8 cellular contexts compared by ENCODE assay signal in genomic region chr4:680931-681645, GRCh38. TPM values are rescaled to one million over a fixed set of nuclear protein-coding genes. Genes with fewer than 3 reads are reported as not detected.
DNase-seq lines count a peak whose midpoint lies in the region; ATAC-seq and TF ChIP-seq lines count a peak whose summit lies in the region.

No MANE protein-coding gene starts in this region.

- DNase-seq in activated CD4-positive, alpha-beta T cell treated with anti-CD3 and anti-CD28 coated beads for 48 hours = peak; percentile 58
- DNase-seq in endodermal cell = peak; percentile 87
- peak; percentile 74 for DNase-seq in myocyte (ENCODE audit: low read depth)
- no peak for DNase-seq in GM19240 (ENCODE audit: insufficient read length, low spot score)

- H3K4me3 ChIP-seq in BLaER1 (peak overlapping the region; percentile 53), endodermal cell (ENCODE audit: low read length) (peak overlapping the region; percentile 58)

- ATAC-seq in HG02678 (IDR thresholded peaks at IDR 0.05; ENCODE audit: unreplicated experiment) (peak; percentile 35), HG02973 (IDR thresholded peaks at IDR 0.05; ENCODE audit: unreplicated experiment) (no peak), GM18498 (IDR thresholded peaks at IDR 0.05; ENCODE audit: unreplicated experiment) (no peak)

- peaks cover 2% of the 10 kb centered on the region for H3K27me3 Mint-ChIP-seq in endodermal cell (ENCODE audit: insufficient read depth)

- WGBS in endodermal cell (ENCODE audit: insufficient coverage in 1 of 2, insufficient read length in 1 of 2), 2 experiments = 14 to 22% methylated on average over 17 to 46 of the region's 62 CpGs

- H3K4me1 ChIP-seq in BLaER1 = peaks cover 61% of the 10 kb centered on the region
- no peaks in the 10 kb centered on the region for H3K4me1 ChIP-seq in endodermal cell (ENCODE audit: control insufficient read depth, insufficient read depth, low read length)

- no peaks in the 10 kb centered on the region for H3K9me3 Mint-ChIP-seq in endodermal cell

- H3K36me3 ChIP-seq in BLaER1 = no peaks in the 10 kb centered on the region
- no peaks in the 10 kb centered on the region for H3K36me3 ChIP-seq in endodermal cell (ENCODE audit: control insufficient read depth, insufficient read depth, low read length)

- peak overlapping the region; percentile 47 for H3K4me3 Mint-ChIP-seq in endodermal cell

- H3K9ac ChIP-seq in BLaER1 (peak overlapping the region; percentile 53; the same call in 1 of the 2 replicates), endodermal cell (ENCODE audit: extremely low read depth, low read length, poor library complexity, severe bottlenecking) (no peak overlapping the region)

- H3K4me2 ChIP-seq in BLaER1 = peak overlapping the region; percentile 90

- H3K27me3 ChIP-seq in BLaER1 (no peaks in the 10 kb centered on the region), endodermal cell (ENCODE audit: control insufficient read depth, insufficient read depth, low read length, poor library complexity, severe bottlenecking) (no peaks in the 10 kb centered on the region)

- H3K9me3 ChIP-seq in BLaER1 = no peaks in the 10 kb centered on the region
- no peaks in the 10 kb centered on the region for H3K9me3 ChIP-seq in endodermal cell (ENCODE audit: control insufficient read depth, low read length)

- peaks cover 5% of the 10 kb centered on the region for H3K36me3 Mint-ChIP-seq in endodermal cell (ENCODE audit: low read depth)

- H3K27ac ChIP-seq in BLaER1 (peak overlapping the region; percentile 26; the same call in 1 of the 2 replicates), endodermal cell (ENCODE audit: low read depth, low read length) (no peak overlapping the region)

- H3K27ac Mint-ChIP-seq in endodermal cell = no peak overlapping the region

- H4K20me1 ChIP-seq in BLaER1 = no peaks in the 10 kb centered on the region

- no peak for TF ChIP-seq CTCF in endodermal cell (conservative IDR thresholded peaks at IDR 0.05)

- H3K4me1 Mint-ChIP-seq in endodermal cell = peaks cover 4% of the 10 kb centered on the region

RNA-seq across cellular contexts. Expression of gene MYL5, which starts 6.7 kb away (rescaled TPM):
- total RNA-seq in endodermal cell = 10 to 100 TPM; 20.0 to 23.4 TPM
- polyA plus RNA-seq in endodermal cell (2013, experiment 1 of 2) = 8.7 TPM
- polyA plus RNA-seq in endodermal cell (2013, experiment 2 of 2) = 6.1 TPM
- 510 and 575 TPM in 2 replicates for total RNA-seq in myocyte
- 90.4 TPM for polyA plus RNA-seq in myocyte (2012)

RNA-seq across cellular contexts. Expression of gene ATP5ME, which starts 7.0 kb away (rescaled TPM):
- 100 to 1,000 TPM; 407 to 456 TPM for total RNA-seq in endodermal cell
- 299 TPM for polyA plus RNA-seq in endodermal cell (2013, experiment 1 of 2)
- 303 TPM for polyA plus RNA-seq in endodermal cell (2013, experiment 2 of 2)
- total RNA-seq in myocyte = 69.9 and 197 TPM in 2 replicates
- polyA plus RNA-seq in myocyte (2012) = 842 TPM

RNA-seq across cellular contexts. Expression of gene SLC49A3, which starts 7.9 kb away (rescaled TPM):
- total RNA-seq in endodermal cell = 10 to 100 TPM; 15.1 to 16.4 TPM
- polyA plus RNA-seq in endodermal cell (2013, experiment 1 of 2) = 2.0 TPM
- 1.0 TPM for polyA plus RNA-seq in endodermal cell (2013, experiment 2 of 2)
- 0.10 TPM in 1 of 2 replicates, not detected in the other for total RNA-seq in myocyte
- 0.91 TPM for polyA plus RNA-seq in myocyte (2012)

RNA-seq across cellular contexts. Expression of gene PCGF3, which starts 24.5 kb away (rescaled TPM):
- total RNA-seq in endodermal cell = 10 to 100 TPM; 53.1 to 64.0 TPM
- polyA plus RNA-seq in endodermal cell (2013, experiment 1 of 2) = 64.4 TPM
- polyA plus RNA-seq in endodermal cell (2013, experiment 2 of 2) = 55.3 TPM
- total RNA-seq in myocyte = 79.0 and 93.6 TPM in 2 replicates
- polyA plus RNA-seq in myocyte (2012) = 57.5 TPM

RNA-seq across cellular contexts. Expression of gene PDE6B, which starts 55.7 kb away (rescaled TPM):
- total RNA-seq in endodermal cell = 10 to 100 TPM; 12.4 to 14.6 TPM
- 5.0 TPM for polyA plus RNA-seq in endodermal cell (2013, experiment 1 of 2)
- 2.4 TPM for polyA plus RNA-seq in endodermal cell (2013, experiment 2 of 2)
- 0.27 and 2.1 TPM in 2 replicates for total RNA-seq in myocyte
- polyA plus RNA-seq in myocyte (2012) = 0.26 TPM

Comparison
In these comparisons a context has a peak if more than half of its experiments do, and no peak if none do; other contexts are left out.
1. RNA of gene MYL5, which starts 6.7 kb away (total RNA-seq): 510 to 575 TPM in myocyte; 20.0 to 23.4 TPM in endodermal cell; every median in the first group is over 10 times any median in the second.
2. RNA of gene SLC49A3, which starts 7.9 kb away (total RNA-seq): 15.1 to 16.4 TPM in endodermal cell; 0.10 TPM in myocyte; every median in the first group is over 10 times any median in the second.